In genomic region chr12:19652391-19652790, GRCh38 we compare ENCODE assay signal across 27 cellular contexts.
"Had no signal": no experiment of that assay in that cellular context is flagged by ENCODE, and none has a peak within 500 bp of the region (broad histone marks: within the 10 kb centered on the region; RNA-seq: fewer than 3 reads in every experiment).

No MANE protein-coding gene starts in this region.

- H3K36me3 Mint-ChIP-seq: activated CD4-positive, alpha-beta memory T cell treated with anti-CD3 and anti-CD28 coated beads for 36 hours had no signal

- H3K9me3 Mint-ChIP-seq: activated B cell treated with CpG ODN at 0.5 μM for 24 hours, memory B cell had no signal

- H3K27me3 ChIP-seq: brain microvascular endothelial cell, esophagus squamous epithelium, heart right ventricle, right lobe of liver, upper lobe of left lung had no signal

- H3K36me3 ChIP-seq: brain microvascular endothelial cell, esophagus squamous epithelium, heart right ventricle, right lobe of liver, upper lobe of left lung had no signal

- H3K27ac Mint-ChIP-seq: activated B cell treated with CpG ODN at 0.5 μM for 24 hours; activated CD4-positive, alpha-beta memory T cell treated with anti-CD3 and anti-CD28 coated beads for 36 hours; activated CD4-positive, alpha-beta T cell treated with anti-CD3 and anti-CD28 coated beads for 36 hours; activated naive CD8-positive, alpha-beta T cell treated with anti-CD3 and anti-CD28 coated beads, Interleukin-2, amount 50 U/mL, for 24 hours; activated T-cell treated with anti-CD3 and anti-CD28 coated beads, Interleukin-2, amount 50 U/mL, for 72 hours; memory B cell; stimulated activated naive B cell treated with anti-CD40 and anti-IgM and Interleukin-4, amounts not matched to agents 10 μg/mL and 1 μg/mL and 100 μg/mL, for 72 hours had no signal

- H3K9me3 ChIP-seq: esophagus squamous epithelium, mucosa of descending colon, right lobe of liver, upper lobe of left lung had no signal

- H3K4me1 Mint-ChIP-seq: activated CD4-positive, alpha-beta T cell treated with anti-CD3 and anti-CD28 coated beads for 36 hours; activated naive CD8-positive, alpha-beta T cell treated with anti-CD3 and anti-CD28 coated beads, Interleukin-2, amount 50 U/mL, for 24 hours; memory B cell; neural crest cell had no signal

- H3K27me3 Mint-ChIP-seq: activated B cell treated with CpG ODN at 0.5 μM for 24 hours; activated naive CD8-positive, alpha-beta T cell treated with anti-CD3 and anti-CD28 coated beads, Interleukin-2, amount 50 U/mL, for 24 hours; memory B cell; stimulated activated naive B cell treated with anti-CD40 and anti-IgM and Interleukin-4, amounts not matched to agents 10 μg/mL and 1 μg/mL and 100 μg/mL, for 72 hours had no signal

- H3K27ac ChIP-seq: brain microvascular endothelial cell, heart right ventricle, right lobe of liver, upper lobe of left lung had no signal

- H3K4me3 ChIP-seq: esophagus squamous epithelium, heart right ventricle, mucosa of descending colon, right lobe of liver, upper lobe of left lung had no signal

- H3K4me1 ChIP-seq: right lobe of liver had no signal

- H3K4me3 Mint-ChIP-seq: activated B cell treated with CpG ODN at 0.5 μM for 24 hours; activated CD4-positive, alpha-beta memory T cell treated with anti-CD3 and anti-CD28 coated beads for 36 hours; activated CD4-positive, alpha-beta T cell treated with anti-CD3 and anti-CD28 coated beads for 36 hours; activated naive CD8-positive, alpha-beta T cell treated with anti-CD3 and anti-CD28 coated beads, Interleukin-2, amount 50 U/mL, for 24 hours; activated T-cell treated with anti-CD3 and anti-CD28 coated beads, Interleukin-2, amount 50 U/mL, for 72 hours; memory B cell; neural crest cell; stimulated activated naive B cell treated with anti-CD40 and anti-IgM and Interleukin-4, amounts not matched to agents 10 μg/mL and 1 μg/mL and 100 μg/mL, for 72 hours had no signal

- ATAC-seq: activated CD4-positive, alpha-beta T cell treated with anti-CD3 and anti-CD28 coated beads for 36 hours; activated naive CD8-positive, alpha-beta T cell treated with anti-CD3 and anti-CD28 coated beads, Interleukin-2, amount 50 U/mL, for 24 hours; activated T-cell treated with anti-CD3 and anti-CD28 coated beads, Interleukin-2, amount 50 U/mL, for 72 hours; heart right ventricle; left colon; mucosa of descending colon; right lobe of liver; stimulated activated naive B cell treated with anti-CD40 and anti-IgM and Interleukin-4, amounts not matched to agents 10 μg/mL and 1 μg/mL and 100 μg/mL, for 72 hours had no signal

- DNase-seq: activated B cell treated with CpG ODN at 0.5 μM for 24 hours; activated CD4-positive, alpha-beta memory T cell treated with anti-CD3 and anti-CD28 coated beads for 36 hours; activated CD4-positive, alpha-beta T cell treated with anti-CD3 and anti-CD28 coated beads for 36 hours; activated effector memory CD4-positive, alpha-beta T cell treated with Interleukin-2 at 50 U/mL for 16 hours; activated naive CD4-positive, alpha-beta T cell treated with anti-CD3 and anti-CD28 coated beads, Interleukin-2, amount 50 U/mL, for 16 hours; activated naive CD8-positive, alpha-beta T cell treated with anti-CD3 and anti-CD28 coated beads, Interleukin-2, amount 50 U/mL, for 24 hours; activated T-cell treated with anti-CD3 and anti-CD28 coated beads, Interleukin-2, amount 50 U/mL, for 72 hours; aorta; brain microvascular endothelial cell; caudate nucleus; esophagus squamous epithelium; foreskin fibroblast; heart right ventricle; left colon; mucosa of descending colon; occipital lobe; posterior cingulate gyrus; right lobe of liver; stimulated activated CD4-positive, alpha-beta T cell treated with anti-CD3 and anti-CD28 coated beads, Interleukin-2, amount 100 ng/mL, for 48 hours; stimulated activated CD8-positive, alpha-beta memory T cell treated with anti-CD3 and anti-CD28 coated beads, Interleukin-4, amount 100 ng/mL, for 48 hours; stimulated activated naive B cell treated with anti-CD40 and anti-IgM and Interleukin-4, amounts not matched to agents 10 μg/mL and 1 μg/mL and 100 μg/mL, for 72 hours; T-helper 9 cell; upper lobe of left lung had no signal

- FAIRE-seq: colon, keratinocyte had no signal
